16 cellular contexts compared by ENCODE assay signal in the genomic region with DNA sequence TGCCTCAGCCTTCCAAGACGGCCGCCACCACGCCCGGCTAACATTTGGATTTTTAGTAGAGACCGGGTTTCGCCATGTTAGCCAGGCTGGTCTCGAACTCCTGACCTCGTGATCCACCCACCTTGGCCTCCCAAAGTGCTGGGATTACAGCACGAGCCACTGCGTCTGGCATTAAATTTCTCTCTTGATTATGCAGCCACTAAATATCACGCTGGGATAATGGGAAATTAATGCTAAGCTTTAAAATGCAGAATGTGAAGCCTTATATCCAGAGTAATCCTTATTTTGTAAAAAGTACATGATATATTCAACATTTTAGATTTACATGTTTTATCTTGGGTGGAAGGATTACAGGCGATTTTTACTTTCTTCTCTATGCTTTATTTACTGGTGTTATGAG.
DNase-seq lines count a peak whose midpoint lies in the region; ATAC-seq and TF ChIP-seq lines count a peak whose summit lies in the region.
"Had no signal": no experiment of that assay in that cellular context is flagged by ENCODE, and none has a peak within 500 bp of the region (broad histone marks: within the 10 kb centered on the region; RNA-seq: fewer than 3 reads in every experiment).

No MANE protein-coding gene starts in this region.

- no peak overlapping the region for H3T11ph ChIP-seq in H9 (ENCODE audit: low read length)

- POLR2A ChIA-PET in activated naive CD8-positive, alpha-beta T cell treated with anti-CD3 and anti-CD28 coated beads, Interleukin-2, amount 10 ng/mL, durations not matched to agents 7 days and 5 days (lab: Charles Lee) = no interaction called here

- H3K9me3 ChIP-seq in H9 (ENCODE audit: control insufficient read depth, low read depth, low read length) = no peaks in the 10 kb centered on the region
- H3K9me3 ChIP-seq: BLaER1 treated with 17β-estradiol and CSF1 and Interleukin-3, amounts not matched to agents 10 nM and 100 nM; SJSA1; spleen had no signal

- H2BK120ac ChIP-seq in H9 (ENCODE audit: low read depth, low read length, poor library complexity, severe bottlenecking) = no peak overlapping the region

- H3K18ac ChIP-seq in H9 (ENCODE audit: insufficient read length, low read depth, low read length) = no peak overlapping the region

- no peaks in the 10 kb centered on the region for H3K9me3 Mint-ChIP-seq in T-helper 2 cell treated with Interferon-gamma antibody and Interleukin-4, amounts not matched to agents 5 μg/mL and 100 μg/mL, for 36 hours
- H3K9me3 Mint-ChIP-seq in H9 = no peaks in the 10 kb centered on the region
- no peaks in the 10 kb centered on the region for H3K9me3 Mint-ChIP-seq in activated naive CD8-positive, alpha-beta T cell treated with anti-CD3 and anti-CD28 coated beads, Interleukin-2, amount 10 ng/mL, durations not matched to agents 7 days and 5 days
- no peaks in the 10 kb centered on the region for H3K9me3 Mint-ChIP-seq in nephron
- H3K9me3 Mint-ChIP-seq: activated CD4-positive, alpha-beta T cell treated with anti-CD3 and anti-CD28 coated beads, Interleukin-2, amount 10 ng/mL, durations not matched to agents 7 days and 5 days had no signal

- H3K4me3 Mint-ChIP-seq in T-helper 2 cell treated with Interferon-gamma antibody and Interleukin-4, amounts not matched to agents 5 μg/mL and 100 μg/mL, for 36 hours = no peak overlapping the region
- H3K4me3 Mint-ChIP-seq in H9 = no peak overlapping the region
- H3K4me3 Mint-ChIP-seq in activated naive CD8-positive, alpha-beta T cell treated with anti-CD3 and anti-CD28 coated beads, Interleukin-2, amount 10 ng/mL, durations not matched to agents 7 days and 5 days = no peak overlapping the region
- peak overlapping the region in 2 of 3 experiments; percentile 7 to 45 for H3K4me3 Mint-ChIP-seq in nephron
- H3K4me3 Mint-ChIP-seq: activated CD4-positive, alpha-beta T cell treated with anti-CD3 and anti-CD28 coated beads, Interleukin-2, amount 10 ng/mL, durations not matched to agents 7 days and 5 days had no signal

- ATAC-seq in activated naive CD8-positive, alpha-beta T cell treated with anti-CD3 and anti-CD28 coated beads, Interleukin-2, amount 10 ng/mL, durations not matched to agents 7 days and 5 days (ENCODE audit: low read depth) = no peak

- TF ChIP-seq CTCF in H9 (conservative IDR thresholded peaks at IDR 0.05) (no peak), nephron (IDR thresholded peaks at IDR 0.05; ENCODE audit: unreplicated experiment in 3 of 3) (no peak)

- no peak overlapping the region for H3K4me2 ChIP-seq in H9 (ENCODE audit: insufficient read depth, insufficient read length, low read length)

- H3K4me1 Mint-ChIP-seq in T-helper 2 cell treated with Interferon-gamma antibody and Interleukin-4, amounts not matched to agents 5 μg/mL and 100 μg/mL, for 36 hours (ENCODE audit: low read depth) = peaks cover 39% of the 10 kb centered on the region
- peaks cover 47 to 53% of the 10 kb centered on the region in 2 experiments for H3K4me1 Mint-ChIP-seq in H9
- peaks cover 40% of the 10 kb centered on the region for H3K4me1 Mint-ChIP-seq in activated naive CD8-positive, alpha-beta T cell treated with anti-CD3 and anti-CD28 coated beads, Interleukin-2, amount 10 ng/mL, durations not matched to agents 7 days and 5 days
- H3K4me1 Mint-ChIP-seq in nephron = peaks cover 44% of the 10 kb centered on the region

- no peak overlapping the region for H2BK12ac ChIP-seq in H9 (ENCODE audit: insufficient read length, low read depth, low read length)

- H3K27ac Mint-ChIP-seq in T-helper 2 cell treated with Interferon-gamma antibody and Interleukin-4, amounts not matched to agents 5 μg/mL and 100 μg/mL, for 36 hours = peak overlapping the region; percentile 41
- H3K27ac Mint-ChIP-seq in H9 = peak overlapping the region; percentile 8 to 70 (median 64); a peak in 4 of 7 replicates
- peak overlapping the region; percentile 20 for H3K27ac Mint-ChIP-seq in activated naive CD8-positive, alpha-beta T cell treated with anti-CD3 and anti-CD28 coated beads, Interleukin-2, amount 10 ng/mL, durations not matched to agents 7 days and 5 days
- peak overlapping the region; percentile 64 to 81 (median 80) for H3K27ac Mint-ChIP-seq in nephron
- H3K27ac Mint-ChIP-seq: activated CD4-positive, alpha-beta T cell treated with anti-CD3 and anti-CD28 coated beads, Interleukin-2, amount 10 ng/mL, durations not matched to agents 7 days and 5 days had no signal

- no peaks in the 10 kb centered on the region for H3K23me2 ChIP-seq in H9 (ENCODE audit: insufficient read length, low read depth, low read length, poor library complexity, severe bottlenecking)

- H3K56ac ChIP-seq in H9 (ENCODE audit: insufficient read length, low read depth, low read length) = no peak overlapping the region

- H2BK15ac ChIP-seq in H9 (ENCODE audit: low read depth, low read length) = no peak overlapping the region

- H3K79me1 ChIP-seq in H9 (ENCODE audit: insufficient read depth, low read depth, low read length, poor library complexity, severe bottlenecking) = peaks cover 14% of the 10 kb centered on the region

- no peak overlapping the region for H3K27ac ChIP-seq in H9 (ENCODE audit: insufficient read length, low read depth, low read length)
- H3K27ac ChIP-seq: BLaER1 treated with 17β-estradiol and CSF1 and Interleukin-3, amounts not matched to agents 10 nM and 100 nM; SJSA1; spleen had no signal

- H3K9ac ChIP-seq in H9 (ENCODE audit: extremely low read depth, insufficient read length, low read length) = no peak overlapping the region
- H3K9ac ChIP-seq: BLaER1 treated with 17β-estradiol and CSF1 and Interleukin-3, amounts not matched to agents 10 nM and 100 nM had no signal

- H3K79me2 ChIP-seq in H9 (ENCODE audit: insufficient read depth, low read length) = peaks cover 70% of the 10 kb centered on the region

- H3K4me1 ChIP-seq in H9 (ENCODE audit: insufficient read depth, low read length) = peaks cover 21% of the 10 kb centered on the region; the same call in 1 of the 2 replicates
- H3K4me1 ChIP-seq: SJSA1 had no signal

- no peak overlapping the region for H2AFZ ChIP-seq in H9 (ENCODE audit: low read length)

- no peak for DNase-seq in T-helper 2 cell treated with Interferon-gamma antibody and Interleukin-4, amounts not matched to agents 5 μg/mL and 100 μg/mL, for 36 hours (ENCODE audit: low spot score)
- DNase-seq in T-helper 2 cell (no peak), H9 (no peak), NCI-H2107 (lab: John Stamatoyannopoulos, UW) (no peak), mesenteric fat pad (ENCODE audit: low spot score) (no peak), GM19240 (ENCODE audit: insufficient read length, low spot score) (no peak)
- DNase-seq in activated naive CD8-positive, alpha-beta T cell treated with anti-CD3 and anti-CD28 coated beads, Interleukin-2, amount 10 ng/mL, durations not matched to agents 7 days and 5 days = no peak
- DNase-seq: activated CD4-positive, alpha-beta T cell treated with anti-CD3 and anti-CD28 coated beads, Interleukin-2, amount 10 ng/mL, durations not matched to agents 7 days and 5 days; DMS53; effector memory CD4-positive, alpha-beta T cell; NCI-H1417; NCI-H69; spleen had no signal

- no peak overlapping the region for H3K23ac ChIP-seq in H9 (ENCODE audit: insufficient read length, low read depth, low read length)

- H3K4ac ChIP-seq in H9 (ENCODE audit: low read depth, low read length) = no peak overlapping the region

- no peak overlapping the region for H2BK20ac ChIP-seq in H9 (ENCODE audit: low read depth, low read length, poor library complexity, severe bottlenecking)

- H3K14ac ChIP-seq in H9 (ENCODE audit: insufficient read depth, low read length) = no peak overlapping the region

- H3K27me3 Mint-ChIP-seq in T-helper 2 cell treated with Interferon-gamma antibody and Interleukin-4, amounts not matched to agents 5 μg/mL and 100 μg/mL, for 36 hours (ENCODE audit: low read depth) = no peaks in the 10 kb centered on the region
- H3K27me3 Mint-ChIP-seq in H9 (ENCODE audit: low read depth) (no peaks in the 10 kb centered on the region), nephron (ENCODE audit: low read depth) (no peaks in the 10 kb centered on the region)
- H3K27me3 Mint-ChIP-seq in activated naive CD8-positive, alpha-beta T cell treated with anti-CD3 and anti-CD28 coated beads, Interleukin-2, amount 10 ng/mL, durations not matched to agents 7 days and 5 days = no peaks in the 10 kb centered on the region
- H3K27me3 Mint-ChIP-seq: activated CD4-positive, alpha-beta T cell treated with anti-CD3 and anti-CD28 coated beads, Interleukin-2, amount 10 ng/mL, durations not matched to agents 7 days and 5 days had no signal

- H4K20me1 ChIP-seq in H9 (ENCODE audit: control insufficient read depth, insufficient read depth, insufficient read length) = peaks cover 2% of the 10 kb centered on the region

- peaks cover 7% of the 10 kb centered on the region for H3K36me3 Mint-ChIP-seq in T-helper 2 cell treated with Interferon-gamma antibody and Interleukin-4, amounts not matched to agents 5 μg/mL and 100 μg/mL, for 36 hours (ENCODE audit: low read depth)
- H3K36me3 Mint-ChIP-seq in H9 (ENCODE audit: insufficient read depth in 1 of 3, low read depth in 3 of 3) = peaks cover 2 to 18% (median 13%) of the 10 kb centered on the region in 3 experiments; a peak in 5 of 7 replicates
- peaks cover 2% of the 10 kb centered on the region for H3K36me3 Mint-ChIP-seq in activated naive CD8-positive, alpha-beta T cell treated with anti-CD3 and anti-CD28 coated beads, Interleukin-2, amount 10 ng/mL, durations not matched to agents 7 days and 5 days
- peaks cover 5% of the 10 kb centered on the region for H3K36me3 Mint-ChIP-seq in nephron (ENCODE audit: low read depth)

- no peak overlapping the region for H4K91ac ChIP-seq in H9 (ENCODE audit: insufficient read length, low read depth, low read length)

- no CpG with 5 or more reads among the region's 12 CpGs for WGBS in H9 (ENCODE audit: extremely low coverage, insufficient read length, low lambda C conversion rate)

- no peak overlapping the region for H4K5ac ChIP-seq in H9 (ENCODE audit: insufficient read length, low read depth, low read length)

- H4K8ac ChIP-seq in H9 (replicated peaks; ENCODE audit: insufficient read length, low read depth, low read length) = no peak overlapping the region

- H3K27me3 ChIP-seq in H9 (ENCODE audit: insufficient read depth, low read length) = no peaks in the 10 kb centered on the region
- H3K27me3 ChIP-seq: BLaER1 treated with 17β-estradiol and CSF1 and Interleukin-3, amounts not matched to agents 10 nM and 100 nM; SJSA1; spleen had no signal

- no peak overlapping the region for H2AK5ac ChIP-seq in H9 (ENCODE audit: insufficient read length, low read length)

- H2BK5ac ChIP-seq in H9 (ENCODE audit: insufficient read length, low read length) = no peak overlapping the region

Comparison
In these comparisons a context has a peak if more than half of its experiments do, and no peak if none do; other contexts are left out.
1. H3K27ac Mint-ChIP-seq: peak in every context shown above with its lines; median percentile 80 in nephron; 64 in H9; 41 in T-helper 2 cell treated with Interferon-gamma antibody and Interleukin-4, amounts not matched to agents 5 μg/mL and 100 μg/mL, for 36 hours; 20 in activated naive CD8-positive, alpha-beta T cell treated with anti-CD3 and anti-CD28 coated beads, Interleukin-2, amount 10 ng/mL, durations not matched to agents 7 days and 5 days.
2. H3K4me3 Mint-ChIP-seq: peak in nephron (2 of 3); none in T-helper 2 cell treated with Interferon-gamma antibody and Interleukin-4, amounts not matched to agents 5 μg/mL and 100 μg/mL, for 36 hours (single experiment), H9 (0 of 2) and activated naive CD8-positive, alpha-beta T cell treated with anti-CD3 and anti-CD28 coated beads, Interleukin-2, amount 10 ng/mL, durations not matched to agents 7 days and 5 days (single experiment).